20 cellular contexts compared by ENCODE assay signal in genomic region chr7:139743967-139744767, GRCh38. TPM values are rescaled to one million over a fixed set of nuclear protein-coding genes. Genes with fewer than 3 reads are reported as not detected.
DNase-seq lines count a peak whose midpoint lies in the region; ATAC-seq, FAIRE-seq and TF ChIP-seq lines count a peak whose summit lies in the region.
"Had no signal": no experiment of that assay in that cellular context is flagged by ENCODE, and none has a peak within 500 bp of the region (broad histone marks: within the 10 kb centered on the region; RNA-seq: fewer than 3 reads in every experiment).

No MANE protein-coding gene starts in this region.

- H3K4me3 Mint-ChIP-seq in astrocyte (ENCODE audit: unreplicated experiment), result no peak overlapping the region
- H3K4me3 Mint-ChIP-seq: activated T-cell treated with anti-CD3 and anti-CD28 coated beads, Interleukin-2, amount 50 U/mL, for 4 hours; CD8-positive, alpha-beta T cell had no signal

- no peak for TF ChIP-seq POLR2A in right lobe of liver (IDR thresholded peaks at IDR 0.05)

- H3K79me2 ChIP-seq in astrocyte (ENCODE audit: insufficient read depth, low read length), result peaks cover 100% of the 10 kb centered on the region

- H4K20me1 ChIP-seq in astrocyte (ENCODE audit: insufficient read depth, low read length), result peaks cover 98% of the 10 kb centered on the region

- no peak overlapping the region for H3K4me2 ChIP-seq in astrocyte (ENCODE audit: low read length)

- peaks cover 2% of the 10 kb centered on the region for H3K36me3 Mint-ChIP-seq in astrocyte (ENCODE audit: low read depth, unreplicated experiment)
- H3K36me3 Mint-ChIP-seq: activated naive CD4-positive, alpha-beta T cell treated with anti-CD3 and anti-CD28 coated beads, Interleukin-2, amount 50 U/mL, for 72 hours had no signal

- no peaks in the 10 kb centered on the region for H3K27me3 Mint-ChIP-seq in astrocyte (ENCODE audit: low read depth, unreplicated experiment)

- H3K4me1 ChIP-seq in right cardiac atrium (ENCODE audit: control insufficient read depth, insufficient read depth, low read length) (peaks cover 67% of the 10 kb centered on the region), astrocyte (ENCODE audit: insufficient read depth, low read length) (peaks cover 17% of the 10 kb centered on the region), right lobe of liver (peaks cover 2 to 97% (median 42%) of the 10 kb centered on the region in 4 donors)

- no peak for TF ChIP-seq CTCF in astrocyte (IDR thresholded peaks at IDR 0.05; ENCODE audit: insufficient read depth, low read depth, low read length)
- TF ChIP-seq CTCF in right lobe of liver (IDR thresholded peaks at IDR 0.05), result no peak

- H3K27ac ChIP-seq in right cardiac atrium (ENCODE audit: low read length) (peak overlapping the region; percentile 93), astrocyte (ENCODE audit: low read depth, low read length) (no peak overlapping the region), right lobe of liver (peak overlapping the region; percentile 28 to 78 (median 73)), substantia nigra (ENCODE audit: low read depth, low read length, poor library complexity, severe bottlenecking) (peak overlapping the region; percentile 87)
- H3K27ac ChIP-seq: body of pancreas, epithelial cell of prostate had no signal

- no peak overlapping the region for H3K27ac Mint-ChIP-seq in astrocyte (ENCODE audit: unreplicated experiment)
- H3K27ac Mint-ChIP-seq: CD8-positive, alpha-beta T cell had no signal

- H3K9me3 ChIP-seq in right cardiac atrium (ENCODE audit: control insufficient read depth, low read length) (no peaks in the 10 kb centered on the region), astrocyte (ENCODE audit: insufficient read depth, low read depth, low read length) (no peaks in the 10 kb centered on the region), right lobe of liver (no peaks in the 10 kb centered on the region)
- H3K9me3 ChIP-seq: body of pancreas, thoracic aorta had no signal

- H3K4me1 Mint-ChIP-seq in astrocyte (ENCODE audit: low read depth, unreplicated experiment), result peaks cover 20% of the 10 kb centered on the region

- H2AFZ ChIP-seq in astrocyte (ENCODE audit: low read depth, low read length), result no peak overlapping the region

- no peak for ATAC-seq in right cardiac atrium
- no peak for ATAC-seq in Right ventricle myocardium superior (ENCODE audit: poor library complexity)
- ATAC-seq in right lobe of liver, result no peak
- ATAC-seq in left lobe of liver, result no peak
- ATAC-seq: activated CD4-positive, CD25-positive, alpha-beta regulatory T cell treated with anti-CD3 and anti-CD28 coated beads, Interleukin-2, amount 50 U/mL, for 24 hours; activated naive CD4-positive, alpha-beta T cell treated with anti-CD3 and anti-CD28 coated beads, Interleukin-2, amount 50 U/mL, for 72 hours; activated T-cell treated with anti-CD3 and anti-CD28 coated beads, Interleukin-2, amount 50 U/mL, for 4 hours; body of pancreas; CD8-positive, alpha-beta T cell had no signal

- DNase-seq in right cardiac atrium (no peak), Right ventricle myocardium superior (no peak), astrocyte (ENCODE audit: low read depth) (peak; percentile 50), right lobe of liver (no peak), substantia nigra (lab: John Stamatoyannopoulos, UW) (no peak), DMS 273 treated with DMSO at 0.1 percent for 48 hours (lab: John Stamatoyannopoulos, UW) (no peak), hypothalamus (lab: John Stamatoyannopoulos, UW) (no peak), left lobe of liver (ENCODE audit: low spot score) (no peak)
- DNase-seq: activated T-cell treated with anti-CD3 and anti-CD28 coated beads, Interleukin-2, amount 50 U/mL, for 4 hours; CD8-positive, alpha-beta T cell; DMS79 treated with DMSO at 0.1 percent for 48 hours; foreskin melanocyte; NCI-H510A; stimulated activated CD4-positive, alpha-beta T cell treated with anti-CD3 and anti-CD28 coated beads, Interleukin-12 subunit alpha, Interleukin-12 subunit beta, amount 100 ng/mL, for 4 hours had no signal

- no peak overlapping the region for H3K4me3 ChIP-seq in right cardiac atrium (ENCODE audit: low read length)
- no peak overlapping the region for H3K4me3 ChIP-seq in astrocyte (ENCODE audit: insufficient read depth, low read depth, low read length)
- no peak overlapping the region for H3K4me3 ChIP-seq in right lobe of liver
- H3K4me3 ChIP-seq: body of pancreas, lung, thoracic aorta had no signal

- H3K9ac ChIP-seq in astrocyte (ENCODE audit: low read length), result no peak overlapping the region

- intact Hi-C loops in right cardiac atrium (cut with DNase I) (no loop called here), Right ventricle myocardium superior (cut with DNase I) (no loop called here), right lobe of liver (cut with DNase I) (no loop called here)

- no peaks in the 10 kb centered on the region for H3K9me3 Mint-ChIP-seq in astrocyte (ENCODE audit: unreplicated experiment)
- H3K9me3 Mint-ChIP-seq: activated naive CD4-positive, alpha-beta T cell treated with anti-CD3 and anti-CD28 coated beads, Interleukin-2, amount 50 U/mL, for 72 hours; activated T-cell treated with anti-CD3 and anti-CD28 coated beads, Interleukin-2, amount 50 U/mL, for 4 hours; CD8-positive, alpha-beta T cell had no signal

- FAIRE-seq in astrocyte (lab: Jason Lieb, UNC), result no peak

- no peaks in the 10 kb centered on the region for H3K27me3 ChIP-seq in right cardiac atrium (ENCODE audit: control insufficient read depth, insufficient read depth)
- no peaks in the 10 kb centered on the region for H3K27me3 ChIP-seq in astrocyte (ENCODE audit: insufficient read depth, low read length)
- H3K27me3 ChIP-seq in right lobe of liver, result no peaks in the 10 kb centered on the region
- H3K27me3 ChIP-seq: body of pancreas had no signal

- no peaks in the 10 kb centered on the region for H3K36me3 ChIP-seq in astrocyte (ENCODE audit: insufficient read depth, low read length)
- no peaks in the 10 kb centered on the region for H3K36me3 ChIP-seq in right lobe of liver
- H3K36me3 ChIP-seq: thoracic aorta had no signal

- 59% methylated on average over 10 of the region's 10 CpGs for WGBS in right cardiac atrium
- WGBS in right lobe of liver (ENCODE audit: insufficient coverage, low coverage, low lambda C conversion rate, missing lambda C conversion rate), result 31% methylated on average over 8 of the region's 10 CpGs

RNA-seq across cellular contexts. Expression of gene HIPK2, which starts 33.6 kb away (rescaled TPM):
- total RNA-seq in right cardiac atrium (100 to 1,000 TPM in 2 of 4 donors, 10 to 100 TPM in 2; 92.6 to 131 (median 113) TPM), Right ventricle myocardium superior (88.5 TPM), astrocyte (34.3 and 35.8 TPM in 2 replicates), right lobe of liver (10 to 100 TPM; 48.5 to 68.0 (median 59.6) TPM), left lobe of liver (63.7 TPM)
- polyA plus RNA-seq in right cardiac atrium, result 72.1 TPM
